Comparison of ENCODE assay signal across 17 cellular contexts in genomic region chr20:33563788-33564187, GRCh38.
"Had no signal": no experiment of that assay in that cellular context is flagged by ENCODE, and none has a peak within 500 bp of the region (broad histone marks: within the 10 kb centered on the region; RNA-seq: fewer than 3 reads in every experiment).

No MANE protein-coding gene starts in this region.

- H3K36me3 Mint-ChIP-seq: WTC11 had no signal

- FAIRE-seq: colon had no signal

- H3K27ac Mint-ChIP-seq: activated CD8-positive, alpha-beta T cell treated with anti-CD3 and anti-CD28 coated beads for 36 hours; activated naive CD4-positive, alpha-beta T cell treated with anti-CD3 and anti-CD28 coated beads, Interleukin-2, amount 50 U/mL, for 24 hours; nephron progenitor cell; T-helper 17 cell; WTC11 had no signal

- H3K4me3 Mint-ChIP-seq: activated CD8-positive, alpha-beta T cell treated with anti-CD3 and anti-CD28 coated beads for 36 hours; activated naive CD4-positive, alpha-beta T cell treated with anti-CD3 and anti-CD28 coated beads, Interleukin-2, amount 50 U/mL, for 24 hours; activated T-cell treated with anti-CD3 and anti-CD28 coated beads, Interleukin-2, amount 50 U/mL, for 4 hours; nephron progenitor cell; T-helper 17 cell; WTC11 had no signal

- H3K9me3 Mint-ChIP-seq: activated CD8-positive, alpha-beta T cell treated with anti-CD3 and anti-CD28 coated beads for 36 hours; activated naive CD4-positive, alpha-beta T cell treated with anti-CD3 and anti-CD28 coated beads, Interleukin-2, amount 50 U/mL, for 24 hours; activated T-cell treated with anti-CD3 and anti-CD28 coated beads, Interleukin-2, amount 50 U/mL, for 4 hours; nephron progenitor cell; WTC11 had no signal

- H3K27me3 ChIP-seq: esophagus muscularis mucosa, stomach, testis had no signal

- DNase-seq: activated CD4-positive, alpha-beta T cell treated with anti-CD3 and anti-CD28 coated beads for 48 hours; activated CD8-positive, alpha-beta T cell treated with anti-CD3 and anti-CD28 coated beads for 36 hours; activated effector memory CD4-positive, alpha-beta T cell treated with anti-CD3 and anti-CD28 coated beads, Interleukin-2, amount 50 U/mL, for 16 hours; activated T-cell treated with anti-CD3 and anti-CD28 coated beads, Interleukin-2, amount 50 U/mL, for 4 hours; caudate nucleus; kidney glomerular epithelial cell; mesendoderm; nephron progenitor cell; stimulated activated CD4-positive, alpha-beta T cell treated with anti-CD3 and anti-CD28 coated beads, Interleukin-12 subunit alpha, Interleukin-12 subunit beta, amount 100 ng/mL, for 4 hours; stimulated activated CD4-positive, alpha-beta T cell treated with anti-CD3 and anti-CD28 coated beads, Interleukin-2, amount 100 ng/mL, for 24 hours; stomach; T-helper 17 cell; testis had no signal

- H3K27ac ChIP-seq: testis had no signal

- H3K9me3 ChIP-seq: esophagus muscularis mucosa, stomach, testis had no signal

- H3K36me3 ChIP-seq: esophagus muscularis mucosa, stomach had no signal

- H3K27me3 Mint-ChIP-seq: activated CD8-positive, alpha-beta T cell treated with anti-CD3 and anti-CD28 coated beads for 36 hours; activated naive CD4-positive, alpha-beta T cell treated with anti-CD3 and anti-CD28 coated beads, Interleukin-2, amount 50 U/mL, for 24 hours; T-helper 17 cell had no signal

- H3K4me3 ChIP-seq: stomach, testis had no signal

- ATAC-seq: activated CD8-positive, alpha-beta T cell treated with anti-CD3 and anti-CD28 coated beads for 36 hours; activated T-cell treated with anti-CD3 and anti-CD28 coated beads, Interleukin-2, amount 50 U/mL, for 4 hours; T-helper 17 cell; WTC11 had no signal
